In genomic region chr5:119356384-119357188, GRCh38 we compare ENCODE assay signal across 9 cellular contexts. TPM values are rescaled to one million over a fixed set of nuclear protein-coding genes. Genes with fewer than 3 reads are reported as not detected.
A peak's percentile ranks its signal among the peaks of the same experiment; 100 is the strongest.
DNase-seq lines count a peak whose midpoint lies in the region; ATAC-seq and TF ChIP-seq lines count a peak whose summit lies in the region.
"Had no signal": no experiment of that assay in that cellular context is flagged by ENCODE, and none has a peak within 500 bp of the region (broad histone marks: within the 10 kb centered on the region; RNA-seq: fewer than 3 reads in every experiment).

No MANE protein-coding gene starts in this region.

- intact Hi-C loops in activated CD4-positive, alpha-beta T cell treated with anti-CD3 and anti-CD28 coated beads for 36 hours (cut with DNase I, micrococcal nuclease): loop anchor here in 1 of 2 experiments (1.0 to 5.0 kb wide), 4 partner anchors 8 to 369 kb away; partner anchors contain the start of gene DTWD2

- no peak for ATAC-seq in activated CD4-positive, alpha-beta T cell treated with anti-CD3 and anti-CD28 coated beads for 36 hours
- ATAC-seq in T-cell (replicated peaks in 1 of 4) (no peak), foreskin keratinocyte (no peak), GM19351 (IDR thresholded peaks at IDR 0.05; ENCODE audit: unreplicated experiment) (no peak)

- peak overlapping the region; percentile 98 for H3K4me3 Mint-ChIP-seq in activated CD4-positive, alpha-beta T cell treated with anti-CD3 and anti-CD28 coated beads for 36 hours
- H3K4me3 Mint-ChIP-seq in T-cell: peak overlapping the region; percentile 87 to 91 (median 88)

- no peaks in the 10 kb centered on the region for H3K27me3 ChIP-seq in foreskin keratinocyte

- POLR2A ChIA-PET in activated CD4-positive, alpha-beta T cell treated with anti-CD3 and anti-CD28 coated beads for 36 hours (lab: Charles Lee): interaction anchor here (0.7 to 2.3 kb wide), 11 partner anchors 9 to 286 kb away, joined by 3 to 21 read pairs (median 4); no protein-coding TSS in a partner anchor
- POLR2A ChIA-PET in T-cell (lab: Charles Lee): interaction anchor here (0.6 to 1.5 kb wide), 6 partner anchors 16 to 117 kb away, joined by 3 to 18 read pairs (median 6); no protein-coding TSS in a partner anchor

- H3K27ac Mint-ChIP-seq in activated CD4-positive, alpha-beta T cell treated with anti-CD3 and anti-CD28 coated beads for 36 hours: peak overlapping the region; percentile 99
- peak overlapping the region; percentile 87 to 95 for H3K27ac Mint-ChIP-seq in T-cell

- peaks cover 27% of the 10 kb centered on the region for H3K4me1 ChIP-seq in foreskin keratinocyte

- no peak for DNase-seq in activated CD4-positive, alpha-beta T cell treated with anti-CD3 and anti-CD28 coated beads for 36 hours
- DNase-seq in activated CD4-positive, alpha-beta T cell treated with anti-CD3 and anti-CD28 coated beads for 1 hour: no peak
- DNase-seq in T-cell (no peak), foreskin keratinocyte (no peak), renal cortical epithelial cell (ENCODE audit: low read depth) (peak; percentile 69), AG20443 (ENCODE audit: low spot score) (no peak), globus pallidus (ENCODE audit: low spot score) (no peak)
- DNase-seq: DND-41 had no signal

- H3K27ac ChIP-seq in foreskin keratinocyte: peak overlapping the region; percentile 63

- no peaks in the 10 kb centered on the region for H3K9me3 Mint-ChIP-seq in activated CD4-positive, alpha-beta T cell treated with anti-CD3 and anti-CD28 coated beads for 36 hours (ENCODE audit: low read depth)
- no peaks in the 10 kb centered on the region for H3K9me3 Mint-ChIP-seq in T-cell

- CTCF ChIA-PET in activated CD4-positive, alpha-beta T cell treated with anti-CD3 and anti-CD28 coated beads for 36 hours (lab: Charles Lee): interaction anchor here (0.6 to 8.7 kb wide), 14 partner anchors 10 to 277 kb away, joined by 3 to 53 read pairs (median 6); no protein-coding TSS in a partner anchor
- CTCF ChIA-PET in T-cell (lab: Charles Lee): interaction anchor here (0.6 to 2.2 kb wide), 15 partner anchors 10 to 177 kb away, joined by 3 to 10 read pairs (median 4); no protein-coding TSS in a partner anchor

- H3K27me3 Mint-ChIP-seq in activated CD4-positive, alpha-beta T cell treated with anti-CD3 and anti-CD28 coated beads for 36 hours: no peaks in the 10 kb centered on the region
- no peaks in the 10 kb centered on the region for H3K27me3 Mint-ChIP-seq in T-cell

- H3K36me3 Mint-ChIP-seq in activated CD4-positive, alpha-beta T cell treated with anti-CD3 and anti-CD28 coated beads for 36 hours (ENCODE audit: low read depth): peaks cover 66% of the 10 kb centered on the region
- peaks cover 9% of the 10 kb centered on the region for H3K36me3 Mint-ChIP-seq in T-cell

- no peak for TF ChIP-seq CTCF in foreskin keratinocyte (conservative IDR thresholded peaks at IDR 0.05)

- peaks cover 68% of the 10 kb centered on the region for H3K4me1 Mint-ChIP-seq in activated CD4-positive, alpha-beta T cell treated with anti-CD3 and anti-CD28 coated beads for 36 hours
- peaks cover 90 to 96% (median 95%) of the 10 kb centered on the region in 3 donors for H3K4me1 Mint-ChIP-seq in T-cell

RNA-seq across cellular contexts. Expression of gene TNFAIP8, which starts 0.8 kb away (rescaled TPM):
- total RNA-seq in activated CD4-positive, alpha-beta T cell treated with anti-CD3 and anti-CD28 coated beads for 36 hours: 100 to 1,000 TPM; 166 to 171 TPM
- 100 to 1,000 TPM; 128 to 145 (median 135) TPM for total RNA-seq in T-cell
- 17.1 and 19.4 TPM in 2 replicates for total RNA-seq in foreskin keratinocyte
- 7.6 and 8.2 TPM in 2 replicates for polyA plus RNA-seq in foreskin keratinocyte
- 57.9 and 75.7 TPM in 2 replicates for total RNA-seq in renal cortical epithelial cell
